7 cellular contexts compared by ENCODE assay signal in genomic region chr2:48230834-48231233, GRCh38.
"Had no signal": no experiment of that assay in that cellular context is flagged by ENCODE, and none has a peak within 500 bp of the region (broad histone marks: within the 10 kb centered on the region; RNA-seq: fewer than 3 reads in every experiment).

No MANE protein-coding gene starts in this region.

- DNase-seq: GM23248, GOT3, H7, HFFc6, KG1 had no signal

- H3K4me3 Mint-ChIP-seq: HFFc6, IgD-negative memory B cell had no signal

- H3K9me3 Mint-ChIP-seq: HFFc6, IgD-negative memory B cell had no signal

- ATAC-seq: HCT116 had no signal

- H3K27ac ChIP-seq: GM23248 had no signal

- H3K27me3 Mint-ChIP-seq: IgD-negative memory B cell had no signal

- H3K27ac Mint-ChIP-seq: HFFc6, IgD-negative memory B cell had no signal
